ENCODE assay signal across 5 cellular contexts in the genomic region with DNA sequence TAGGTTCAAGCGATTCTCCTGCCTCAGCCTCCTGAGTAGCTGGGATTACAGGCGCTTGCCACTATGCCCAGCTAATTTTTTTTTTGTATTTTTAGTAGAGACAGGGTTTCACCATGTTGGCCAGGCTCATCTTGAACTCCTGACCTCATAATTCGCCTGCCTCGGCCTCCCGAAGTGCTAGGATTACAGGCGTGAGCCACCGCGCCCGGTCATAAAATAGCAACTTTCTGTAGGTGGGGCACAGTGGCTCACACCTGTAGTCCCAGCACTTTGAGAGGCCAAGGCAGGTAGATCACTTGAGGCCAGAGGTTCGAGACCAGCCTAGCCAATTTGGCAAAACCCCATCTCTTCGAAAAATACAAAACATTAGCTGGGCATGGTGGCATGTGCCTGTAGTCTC. TPM values are rescaled to one million over a fixed set of nuclear protein-coding genes. Genes with fewer than 3 reads are reported as not detected.
"Had no signal": no experiment of that assay in that cellular context is flagged by ENCODE, and none has a peak within 500 bp of the region (broad histone marks: within the 10 kb centered on the region; RNA-seq: fewer than 3 reads in every experiment).

No MANE protein-coding gene starts in this region.

RNA-seq across cellular contexts. Expression of gene TBPL2, which starts 18.1 kb away (rescaled TPM):
- total RNA-seq: HepG2, HT-29, HT1080, IMR-90, K562 had no signal
